Comparison of ENCODE assay signal across 8 cellular contexts in the genomic region with DNA sequence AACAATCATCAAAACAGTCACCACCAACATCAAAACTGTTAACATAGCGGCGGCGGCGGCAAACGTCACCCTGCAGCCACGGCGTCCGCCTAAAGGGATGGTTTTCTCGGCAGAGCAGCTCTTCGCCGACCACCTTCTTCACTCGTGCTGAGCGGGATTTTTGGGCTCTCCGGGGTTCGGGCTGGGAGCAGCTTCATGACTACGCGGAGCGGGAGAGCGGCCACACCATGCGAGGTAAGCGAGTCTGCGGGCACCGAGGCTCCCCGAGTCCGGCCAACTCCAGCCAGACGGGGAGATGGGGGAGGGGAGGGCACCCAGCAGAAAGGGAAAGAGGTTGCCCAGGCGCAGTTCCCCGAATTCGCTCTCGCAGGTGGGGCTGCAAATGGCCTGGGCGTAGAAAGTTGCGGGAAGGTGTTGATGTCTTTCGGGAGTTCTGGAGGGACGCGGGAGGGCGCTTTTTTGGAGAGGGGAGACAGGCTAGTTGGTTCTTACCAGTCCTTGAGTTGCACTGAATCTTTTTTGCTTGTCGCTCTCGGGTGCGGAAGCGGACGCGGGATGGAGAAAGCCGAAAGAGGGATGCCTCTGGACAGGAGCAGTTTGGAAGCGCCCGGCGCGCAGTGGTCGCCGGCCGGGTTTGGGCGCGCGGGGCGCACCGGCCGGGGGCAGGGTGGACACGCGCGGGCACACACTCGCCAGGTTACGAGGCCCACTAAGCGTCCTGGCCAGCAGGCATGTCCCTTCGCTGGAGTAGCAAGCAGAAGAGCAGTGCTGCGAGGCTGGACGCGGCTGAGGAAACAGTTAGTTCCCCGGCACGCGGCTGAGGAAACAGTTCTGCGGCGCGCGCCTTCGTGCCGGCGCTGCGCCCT. TPM values are rescaled to one million over a fixed set of nuclear protein-coding genes. Genes with fewer than 3 reads are reported as not detected.
DNase-seq lines count a peak whose midpoint lies in the region; ATAC-seq and TF ChIP-seq lines count a peak whose summit lies in the region.

No MANE protein-coding gene starts in this region.

- H3K4me3 ChIP-seq in BJ (ENCODE audit: low read depth, low read length) (peak overlapping the region; percentile 41), esophagus muscularis mucosa (peak overlapping the region; percentile 54 to 66 (median 63)), aorta (ENCODE audit: low read length in 2 of 2) (peak overlapping the region; percentile 37 to 77)

- H3K27me3 ChIP-seq in BJ (ENCODE audit: control insufficient read depth, insufficient read depth, low read length) (peaks cover 27% of the 10 kb centered on the region), esophagus muscularis mucosa (peaks cover 0 to 54% (median 20%) of the 10 kb centered on the region in 4 donors), aorta (ENCODE audit: control insufficient read depth in 1 of 2, insufficient read depth in 2 of 2, low read length in 1 of 2) (no peaks in the 10 kb centered on the region)

- peak overlapping the region in 1 of 4 donors; percentile 4 for H3K27ac ChIP-seq in esophagus muscularis mucosa (replicated peaks in 1 of 4)
- H3K27ac ChIP-seq in aorta (ENCODE audit: low read depth in 1 of 2, low read length in 2 of 2): no peak overlapping the region

- H3K27ac Mint-ChIP-seq in T-cell: peak overlapping the region in 1 of 2 donors; percentile 68

- CTCF ChIA-PET in BJ (lab: Yijun Ruan, JAX): no interaction called here
- CTCF ChIA-PET in T-cell (lab: Charles Lee): no interaction called here

- DNase-seq in BJ (ENCODE audit: low read depth) (no peak), T-cell (peak in 2 of 34 experiments; percentile 5 to 8), esophagus muscularis mucosa (ENCODE audit: extremely low spot score) (no peak), myocyte (ENCODE audit: low read depth) (peak; percentile 8), aorta (peak; percentile 49 to 75), DMS153 (lab: John Stamatoyannopoulos, UW) (no peak), foreskin melanocyte (no peak)

- H3K36me3 Mint-ChIP-seq in T-cell: no peaks in the 10 kb centered on the region

- TF ChIP-seq POLR2A in esophagus muscularis mucosa (IDR thresholded peaks at IDR 0.05; ENCODE audit: low read depth): no peak

- no peaks in the 10 kb centered on the region for H3K9me3 Mint-ChIP-seq in T-cell

- intact Hi-C loops in esophagus muscularis mucosa (cut with DNase I): no loop called here
- intact Hi-C loops in aorta (cut with DNase I): no loop called here

- H3K4me3 Mint-ChIP-seq in T-cell: peak overlapping the region; percentile 79 to 87 (median 84)

- WGBS in esophagus muscularis mucosa: 2% methylated on average over 23 of the region's 77 CpGs
- WGBS in aorta, 2 donors: 1% methylated on average over 77 of the region's 77 CpGs

- peak; percentile 18 for ATAC-seq in GM21515 (IDR thresholded peaks at IDR 0.05; ENCODE audit: unreplicated experiment)
- peak in 2 of 4 experiments; percentile 16 to 21 for ATAC-seq in T-cell (replicated peaks in 1 of 4)
- ATAC-seq in aorta (ENCODE audit: low FRiP score): peak; percentile 27

- H3K27me3 Mint-ChIP-seq in T-cell: peaks cover 41 to 48% of the 10 kb centered on the region in 2 donors

- no peak for TF ChIP-seq EP300 in esophagus muscularis mucosa (IDR thresholded peaks at IDR 0.05)

- no peaks in the 10 kb centered on the region for H3K9me3 ChIP-seq in esophagus muscularis mucosa
- no peaks in the 10 kb centered on the region for H3K9me3 ChIP-seq in aorta (ENCODE audit: control insufficient read depth, low read length)

- TF ChIP-seq CTCF in BJ (IDR thresholded peaks at IDR 0.05; ENCODE audit: insufficient read depth, low read depth, low read length) (no peak), esophagus muscularis mucosa (IDR thresholded peaks at IDR 0.05) (no peak)

- H3K4me1 ChIP-seq in esophagus muscularis mucosa: peaks cover 11 to 47% (median 40%) of the 10 kb centered on the region in 4 donors
- no peaks in the 10 kb centered on the region for H3K4me1 ChIP-seq in aorta (ENCODE audit: control insufficient read depth in 1 of 2, insufficient read depth in 2 of 2, low read length in 2 of 2)

- no peaks in the 10 kb centered on the region for H3K36me3 ChIP-seq in BJ (ENCODE audit: control insufficient read depth, insufficient read depth, low read length)
- H3K36me3 ChIP-seq in esophagus muscularis mucosa: no peaks in the 10 kb centered on the region
- no peaks in the 10 kb centered on the region for H3K36me3 ChIP-seq in aorta (ENCODE audit: control insufficient read depth in 1 of 2, insufficient read depth in 2 of 2, low read length in 1 of 2)

- POLR2A ChIA-PET in BJ (lab: Charles Lee) (no interaction called here), T-cell (lab: Charles Lee) (no interaction called here)

- peaks cover 25 to 37% (median 28%) of the 10 kb centered on the region in 3 donors for H3K4me1 Mint-ChIP-seq in T-cell

RNA-seq across cellular contexts. Expression of gene RORB, which starts 0.8 kb away (rescaled TPM):
- polyA plus RNA-seq in BJ (2011; rRNA removed): not detected in 2 replicates
- not detected in 2 replicates for polyA minus RNA-seq in BJ (2011; rRNA and poly(A)+ RNA removed)
- under 1 TPM in 1 of 5 donors, not detected in 4; 0.03 TPM for total RNA-seq in T-cell
- under 1 TPM; under 0.01 to 0.66 (median 0.49) TPM for total RNA-seq in esophagus muscularis mucosa
- total RNA-seq in myocyte: not detected in 2 replicates
- not detected for polyA plus RNA-seq in myocyte (2012)
- 1 to 10 TPM in 1 of 2 donors, under 1 TPM in 1; 0.96 to 1.2 TPM for total RNA-seq in aorta
- under 1 TPM; 0.25 to 0.43 TPM for polyA plus RNA-seq in aorta

Comparison
In these comparisons a context has a peak if more than half of its experiments do, and no peak if none do; other contexts are left out.
1. DNase-seq: peak in myocyte (single experiment) and aorta (2 of 2); none in BJ (single experiment), esophagus muscularis mucosa (single experiment), DMS153 (single experiment) and foreskin melanocyte (single experiment).
2. Peak in every context shown above with its lines, with median percentiles within 50 percentile points of each other: H3K4me3 ChIP-seq.